ENCODE assay signal across 7 cellular contexts in the genomic region with DNA sequence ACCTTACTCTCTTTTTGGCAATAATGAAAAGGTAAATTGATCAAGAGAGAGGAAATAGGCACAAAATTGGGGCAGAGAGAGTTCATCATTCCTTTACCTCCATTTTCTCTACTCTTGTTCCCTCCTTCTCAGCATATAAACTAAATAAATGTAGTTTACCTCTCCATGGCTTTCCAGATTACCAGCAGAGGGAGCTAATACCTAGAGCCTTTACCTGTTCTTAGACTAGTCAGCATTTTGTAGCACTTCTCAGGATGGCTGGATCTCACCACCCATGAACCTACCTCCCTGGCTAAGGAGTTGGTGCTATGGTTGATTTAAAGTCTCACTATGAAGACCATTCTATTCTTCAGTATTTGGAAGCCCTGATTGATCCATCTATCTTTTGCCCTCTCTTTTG. TPM values are rescaled to one million over a fixed set of nuclear protein-coding genes. Genes with fewer than 3 reads are reported as not detected.
A peak's percentile ranks its signal among the peaks of the same experiment; 100 is the strongest.
DNase-seq lines count a peak whose midpoint lies in the region; ATAC-seq and TF ChIP-seq lines count a peak whose summit lies in the region.

No MANE protein-coding gene starts in this region.

- DNase-seq in EH (ENCODE audit: low read depth) (peak; percentile 44), HFF-Myc (ENCODE audit: extremely low read depth, low read depth) (no peak), NCI-H748 treated with DMSO at 0.1 percent for 48 hours (lab: John Stamatoyannopoulos, UW) (peak; percentile 19), colonic mucosa (no peak), neural progenitor cell (ENCODE audit: low spot score) (peak; percentile 31), GM03348 (ENCODE audit: low spot score) (no peak)

- H3K36me3 ChIP-seq in colonic mucosa (no peaks in the 10 kb centered on the region), neural progenitor cell (peaks cover 6% of the 10 kb centered on the region)

- peaks cover 12% of the 10 kb centered on the region for H3K36me3 Mint-ChIP-seq in neural progenitor cell

- no peaks in the 10 kb centered on the region for H3F3A ChIP-seq in neural progenitor cell (ENCODE audit: low read depth)

- H3K9me3 ChIP-seq in colonic mucosa (no peaks in the 10 kb centered on the region), neural progenitor cell (ENCODE audit: low read depth) (no peaks in the 10 kb centered on the region)

- H3K4me3 Mint-ChIP-seq in neural progenitor cell: peak overlapping the region; percentile 15

- H3K27me3 Mint-ChIP-seq in neural progenitor cell (ENCODE audit: insufficient read depth, low read depth): no peaks in the 10 kb centered on the region

- H3K4me3 ChIP-seq in HFF-Myc (replicated peaks; ENCODE audit: low read depth, low read length): no peak overlapping the region
- no peak overlapping the region for H3K4me3 ChIP-seq in colonic mucosa
- H3K4me3 ChIP-seq in neural progenitor cell: no peak overlapping the region

- no peak overlapping the region for H3K4me2 ChIP-seq in neural progenitor cell

- H2AFZ ChIP-seq in neural progenitor cell (replicated peaks): no peak overlapping the region

- no peaks in the 10 kb centered on the region for H3K27me3 ChIP-seq in colonic mucosa
- H3K27me3 ChIP-seq in neural progenitor cell: no peaks in the 10 kb centered on the region

- TF ChIP-seq CTCF in HFF-Myc (IDR thresholded peaks at IDR 0.05; ENCODE audit: low read depth, low read length, missing control alignments): peak; percentile 45
- TF ChIP-seq CTCF in colonic mucosa (IDR thresholded peaks at IDR 0.05): peak; percentile 40
- peak; percentile 59 for TF ChIP-seq CTCF in neural progenitor cell (IDR thresholded peaks at IDR 0.05)

- ATAC-seq in GM18873 (IDR thresholded peaks at IDR 0.05; ENCODE audit: low FRiP score, unreplicated experiment): no peak

- intact Hi-C loops in colonic mucosa (cut with DNase I): loop anchor here (5.0 to 10.0 kb wide), 2 partner anchors 235 to 282 kb away; no protein-coding TSS in a partner anchor

- H3K9me3 Mint-ChIP-seq in neural progenitor cell: no peaks in the 10 kb centered on the region

- H4K20me1 ChIP-seq in neural progenitor cell (ENCODE audit: low read depth): no peaks in the 10 kb centered on the region

- no peaks in the 10 kb centered on the region for H3K4me1 Mint-ChIP-seq in neural progenitor cell

- H3K4me1 ChIP-seq in colonic mucosa (no peaks in the 10 kb centered on the region), neural progenitor cell (no peaks in the 10 kb centered on the region)

- no peaks in the 10 kb centered on the region for H3K79me2 ChIP-seq in neural progenitor cell (ENCODE audit: low read depth)

- H3K9ac ChIP-seq in colonic mucosa (ENCODE audit: low read depth in 2 of 2, low read length in 2 of 2): no peak overlapping the region
- no peak overlapping the region for H3K9ac ChIP-seq in neural progenitor cell

- H3K27ac ChIP-seq in colonic mucosa: no peak overlapping the region
- no peak overlapping the region for H3K27ac ChIP-seq in neural progenitor cell

- no peak overlapping the region for H3K27ac Mint-ChIP-seq in neural progenitor cell

RNA-seq across cellular contexts. Expression of gene OFD1, which starts 15.7 kb away (rescaled TPM):
- 10 to 100 TPM; 29.9 to 35.5 TPM for total RNA-seq in colonic mucosa
- total RNA-seq in neural progenitor cell (ENCODE audit: low replicate concordance): 23.3 and 36.0 TPM in 2 replicates

RNA-seq across cellular contexts. Expression of gene TRAPPC2, which starts 15.8 kb away (rescaled TPM):
- total RNA-seq in colonic mucosa: 10 to 100 TPM; 20.4 to 20.9 TPM
- 24.9 and 31.6 TPM in 2 replicates for total RNA-seq in neural progenitor cell (ENCODE audit: low replicate concordance)

Comparison
In these comparisons a context has a peak if more than half of its experiments do, and no peak if none do; other contexts are left out.
1. DNase-seq: peak in EH (single experiment), NCI-H748 treated with DMSO at 0.1 percent for 48 hours (single experiment) and neural progenitor cell (single experiment); none in HFF-Myc (single experiment), colonic mucosa (single experiment) and GM03348 (single experiment).
2. Peak in every context shown above with its lines, with median percentiles within 50 percentile points of each other: CTCF ChIP-seq.